ENCODE assay signal across 17 cellular contexts in genomic region chr6:27161115-27161514, GRCh38.
"Had no signal": no experiment of that assay in that cellular context is flagged by ENCODE, and none has a peak within 500 bp of the region (broad histone marks: within the 10 kb centered on the region; RNA-seq: fewer than 3 reads in every experiment).

No MANE protein-coding gene starts in this region.

- H3K27me3 ChIP-seq: adrenal gland, stomach, vagina had no signal

- H3K27ac Mint-ChIP-seq: activated naive CD4-positive, alpha-beta T cell treated with anti-CD3 and anti-CD28 coated beads for 36 hours; nephron progenitor cell had no signal

- DNase-seq: activated CD4-positive, alpha-beta T cell treated with anti-CD3 and anti-CD28 coated beads for 1 hour; activated CD4-positive, alpha-beta T cell treated with anti-CD3 and anti-CD28 coated beads, Interleukin-2, amount 50 U/mL, for 48 hours; activated naive CD4-positive, alpha-beta T cell treated with anti-CD3 and anti-CD28 coated beads for 36 hours; adrenal gland; caudate nucleus; effector CD8-positive, alpha-beta T cell; heart left ventricle; kidney; left ventricle myocardium superior; mesendoderm; nephron progenitor cell; stimulated activated CD4-positive, alpha-beta T cell treated with anti-CD3 and anti-CD28 coated beads, Interleukin-4, amount 100 ng/mL, for 1 hour; stimulated activated CD8-positive, alpha-beta memory T cell treated with anti-CD3 and anti-CD28 coated beads, Interleukin-4, amount 100 ng/mL, for 48 hours; stomach; T-helper 9 cell had no signal

- H3K9me3 ChIP-seq: adrenal gland, heart left ventricle, stomach, vagina had no signal

- H3K4me3 Mint-ChIP-seq: activated naive CD4-positive, alpha-beta T cell treated with anti-CD3 and anti-CD28 coated beads for 36 hours; nephron progenitor cell had no signal

- H3K27ac ChIP-seq: adrenal gland, coronary artery, heart left ventricle, stomach, vagina had no signal

- H3K36me3 ChIP-seq: adrenal gland, heart left ventricle, stomach, vagina had no signal

- H3K4me3 ChIP-seq: adrenal gland, coronary artery, heart left ventricle, stomach, vagina had no signal

- H3K9me3 Mint-ChIP-seq: activated naive CD4-positive, alpha-beta T cell treated with anti-CD3 and anti-CD28 coated beads for 36 hours; nephron progenitor cell had no signal

- H3K4me1 ChIP-seq: vagina had no signal

- ATAC-seq: heart left ventricle, left ventricle myocardium superior had no signal
